In the genomic region with DNA sequence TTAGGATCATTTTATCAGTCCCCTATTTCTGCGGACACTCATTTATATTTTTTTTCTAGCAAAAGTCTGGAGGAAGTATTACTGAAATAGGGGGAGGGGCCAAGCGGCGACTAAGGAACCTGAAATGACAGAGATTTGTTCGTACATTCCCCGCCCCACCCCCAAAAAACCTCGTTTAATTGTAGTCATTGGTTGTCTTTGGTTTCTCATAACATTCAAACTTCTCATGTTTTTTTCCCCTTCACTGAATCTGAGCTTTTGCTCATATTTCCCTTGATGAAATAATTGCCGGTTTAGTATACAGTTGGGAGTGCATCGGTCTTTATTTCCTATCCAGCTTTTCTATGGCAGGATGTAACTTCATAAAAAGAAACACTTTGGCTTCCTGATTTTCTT, we compare ENCODE assay signal across 7 cellular contexts. TPM values are rescaled to one million over a fixed set of nuclear protein-coding genes. Genes with fewer than 3 reads are reported as not detected.
A peak's percentile ranks its signal among the peaks of the same experiment; 100 is the strongest.
DNase-seq lines count a peak whose midpoint lies in the region; ATAC-seq and TF ChIP-seq lines count a peak whose summit lies in the region.

No MANE protein-coding gene starts in this region.

- H2AK9ac ChIP-seq in IMR-90 (replicated peaks; ENCODE audit: low read depth, low read length, poor library complexity): no peak overlapping the region

- no peaks in the 10 kb centered on the region for H3K9me3 ChIP-seq in IMR-90 (ENCODE audit: control insufficient read depth, insufficient read depth, low read length)
- no peaks in the 10 kb centered on the region for H3K9me3 ChIP-seq in muscle layer of duodenum (ENCODE audit: control insufficient read depth in 1 of 2, low read length in 2 of 2)
- H3K9me3 ChIP-seq in suprapubic skin: no peaks in the 10 kb centered on the region

- no peak overlapping the region for H2AK5ac ChIP-seq in IMR-90 (ENCODE audit: low read depth, low read length)

- no peak overlapping the region for H2BK20ac ChIP-seq in IMR-90 (ENCODE audit: low read depth, low read length)

- peaks cover 3% of the 10 kb centered on the region; the same call in 1 of the 2 replicates for H4K20me1 ChIP-seq in IMR-90 (ENCODE audit: insufficient read depth, low read length)

- in situ Hi-C loops in IMR-90 (cut with MboI; ENCODE audit: low sequenced_read_pairs): no loop called here

- H3K36me3 ChIP-seq in IMR-90 (ENCODE audit: control insufficient read depth, insufficient read depth, low read length) (no peaks in the 10 kb centered on the region), muscle layer of duodenum (ENCODE audit: control insufficient read depth in 1 of 2, insufficient read depth in 2 of 2, low read length in 2 of 2) (no peaks in the 10 kb centered on the region), suprapubic skin (no peaks in the 10 kb centered on the region)

- no peak overlapping the region for H3K56ac ChIP-seq in IMR-90 (ENCODE audit: extremely low read depth, insufficient read depth, low read length)

- H4K5ac ChIP-seq in IMR-90 (ENCODE audit: low read depth, low read length): no peak overlapping the region

- no peak overlapping the region for H3K18ac ChIP-seq in IMR-90 (ENCODE audit: low read depth, low read length)

- TF ChIP-seq RAD21 in IMR-90 (IDR thresholded peaks at IDR 0.05; ENCODE audit: low read length): no peak

- H3K4me3 ChIP-seq in IMR-90 (ENCODE audit: insufficient read depth, low read depth, low read length) (peak overlapping the region; percentile 51), cardiac fibroblast (replicated peaks in 1 of 2; ENCODE audit: low read depth in 2 of 2, low read length in 2 of 2) (peak overlapping the region; percentile 55 to 74), muscle layer of duodenum (ENCODE audit: low read depth in 1 of 2, low read length in 2 of 2) (peak overlapping the region; percentile 64 to 88), suprapubic skin (peak overlapping the region; percentile 90)

- BruUV-seq in IMR-90 (replicated peaks; lab: Mats Ljungman, UMichigan): no TSS peak

- H3K27me3 ChIP-seq in IMR-90 (ENCODE audit: control insufficient read depth, insufficient read depth, low read length) (0 out of 2 replicates have a peak, but pooled peaks cover 2% of the 10 kb centered on the region), muscle layer of duodenum (ENCODE audit: low read depth, low read length) (no peaks in the 10 kb centered on the region), suprapubic skin (peaks cover 3% of the 10 kb centered on the region)

- TF ChIP-seq POLR2A in IMR-90 (IDR thresholded peaks at IDR 0.05; ENCODE audit: low read depth, low read length): no peak
- no peak for TF ChIP-seq POLR2A in suprapubic skin (IDR thresholded peaks at IDR 0.05)

- intact Hi-C loops in IMR-90 (cut with micrococcal nuclease): loop anchor here (5.0 kb wide), 2 partner anchors 72 to 98 kb away; no protein-coding TSS in a partner anchor

- DNase-seq in IMR-90 (peak; percentile 20), T-helper 2 cell (peak in 4 of 5 experiments; percentile 19 to 85 (median 56)), cardiac fibroblast (ENCODE audit: low read depth in 2 of 2) (peak in 1 of 2 donors; percentile 43), suprapubic skin (ENCODE audit: low spot score in 2 of 2) (no peak), ecto neural progenitor cell (ENCODE audit: low spot score) (no peak), NCI-H1092 treated with DMSO at 0.1 percent for 48 hours (lab: John Stamatoyannopoulos, UW) (no peak)

- no peak overlapping the region for H3K14ac ChIP-seq in IMR-90 (replicated peaks; ENCODE audit: low read depth, low read length)

- H2BK15ac ChIP-seq in IMR-90 (ENCODE audit: low read depth, low read length): no peak overlapping the region

- H2BK120ac ChIP-seq in IMR-90 (ENCODE audit: low read depth, low read length): no peak overlapping the region

- H3K9ac ChIP-seq in IMR-90 (ENCODE audit: low read depth, low read length): no peak overlapping the region

- POLR2A ChIA-PET in IMR-90 (lab: Charles Lee; ENCODE audit: unreplicated experiment): no interaction called here

- ATAC-seq in IMR-90 (ENCODE audit: low read depth): no peak

- H3K4ac ChIP-seq in IMR-90 (ENCODE audit: low read depth, low read length): no peak overlapping the region

- H3K4me1 ChIP-seq in IMR-90 (ENCODE audit: control insufficient read depth, insufficient read depth, low read length): peaks cover 1% of the 10 kb centered on the region; the same call in 1 of the 2 replicates
- peaks cover 0 to 6% of the 10 kb centered on the region in 2 donors for H3K4me1 ChIP-seq in muscle layer of duodenum (ENCODE audit: control insufficient read depth in 1 of 2, insufficient read depth in 2 of 2, low read length in 2 of 2)
- H3K4me1 ChIP-seq in suprapubic skin: peaks cover 34% of the 10 kb centered on the region

- peak overlapping the region; percentile 69 for H3K4me2 ChIP-seq in IMR-90 (ENCODE audit: low read depth, low read length)

- no peak overlapping the region for H3K23ac ChIP-seq in IMR-90 (ENCODE audit: low read depth, low read length)

- H3K9me1 ChIP-seq in IMR-90 (ENCODE audit: insufficient read depth, low read length): peaks cover 3% of the 10 kb centered on the region; the same call in 1 of the 2 replicates

- WGBS in IMR-90 (ENCODE audit: extremely low coverage in 2 of 2, insufficient read length in 1 of 2), 2 experiments: no CpG with 5 or more reads among the region's 8 CpGs
- 4% methylated on average over 8 of the region's 8 CpGs for WGBS in suprapubic skin

- no peak for TF ChIP-seq EP300 in suprapubic skin (IDR thresholded peaks at IDR 0.05)

- H2BK5ac ChIP-seq in IMR-90 (ENCODE audit: low read depth, low read length, poor library complexity, severe bottlenecking): no peak overlapping the region

- H2AFZ ChIP-seq in IMR-90 (replicated peaks; ENCODE audit: low read length, poor library complexity): peak overlapping the region; percentile 5

- TF ChIP-seq CTCF in IMR-90 (conservative IDR thresholded peaks at IDR 0.05; ENCODE audit: low read depth, low read length) (no peak), cardiac fibroblast (IDR thresholded peaks at IDR 0.05; ENCODE audit: low read depth, low read length) (no peak), suprapubic skin (IDR thresholded peaks at IDR 0.05) (no peak)

- CTCF ChIA-PET in IMR-90 (lab: Yijun Ruan, JAX): no interaction called here

- peaks cover 18 to 30% of the 10 kb centered on the region in 2 experiments for H3K79me1 ChIP-seq in IMR-90 (ENCODE audit: low read depth in 1 of 2, low read length in 2 of 2)

- no peak overlapping the region for H4K8ac ChIP-seq in IMR-90 (ENCODE audit: low read depth in 2 of 2, low read length in 2 of 2)

- no peak overlapping the region for H3K27ac ChIP-seq in IMR-90 (ENCODE audit: insufficient read depth, low read length)
- H3K27ac ChIP-seq in muscle layer of duodenum (ENCODE audit: low read length): no peak overlapping the region
- peak overlapping the region; percentile 13 for H3K27ac ChIP-seq in suprapubic skin

- H4K91ac ChIP-seq in IMR-90 (ENCODE audit: insufficient read depth, low read depth, low read length): no peak overlapping the region

- dilution Hi-C loops in IMR-90 (cut with HindIII; ENCODE audit: low sequenced_read_pairs, unreplicated experiment): no loop called here

TF ChIP-seq in IMR-90, 13 proteins besides CTCF, POLR2A, EP300 and RAD21:
- TF ChIP-seq RFX5 (IDR thresholded peaks at IDR 0.05; ENCODE audit: low read depth, low read length) (no peak), RCOR1 (IDR thresholded peaks at IDR 0.05; ENCODE audit: insufficient replicate concordance, low read length) (no peak), BHLHE40 (IDR thresholded peaks at IDR 0.05; ENCODE audit: low read depth, low read length) (no peak), NFE2L2 (IDR thresholded peaks at IDR 0.05; ENCODE audit: low read depth, low read length) (no peak), MAZ (IDR thresholded peaks at IDR 0.05; ENCODE audit: borderline replicate concordance, low read depth, low read length) (no peak), FOS (IDR thresholded peaks at IDR 0.05; ENCODE audit: low read depth, low read length) (no peak), MAFK (IDR thresholded peaks at IDR 0.05; ENCODE audit: low read depth, low read length) (no peak), CHD1 (IDR thresholded peaks at IDR 0.05; ENCODE audit: low read depth, low read length) (no peak), CEBPB (IDR thresholded peaks at IDR 0.05; ENCODE audit: low read depth, low read length) (no peak), MXI1 (IDR thresholded peaks at IDR 0.05; ENCODE audit: borderline replicate concordance, low read depth, low read length) (no peak), SMC3 (IDR thresholded peaks at IDR 0.05; ENCODE audit: low read depth, low read length) (no peak)
- TF ChIP-seq, protein P1, sequence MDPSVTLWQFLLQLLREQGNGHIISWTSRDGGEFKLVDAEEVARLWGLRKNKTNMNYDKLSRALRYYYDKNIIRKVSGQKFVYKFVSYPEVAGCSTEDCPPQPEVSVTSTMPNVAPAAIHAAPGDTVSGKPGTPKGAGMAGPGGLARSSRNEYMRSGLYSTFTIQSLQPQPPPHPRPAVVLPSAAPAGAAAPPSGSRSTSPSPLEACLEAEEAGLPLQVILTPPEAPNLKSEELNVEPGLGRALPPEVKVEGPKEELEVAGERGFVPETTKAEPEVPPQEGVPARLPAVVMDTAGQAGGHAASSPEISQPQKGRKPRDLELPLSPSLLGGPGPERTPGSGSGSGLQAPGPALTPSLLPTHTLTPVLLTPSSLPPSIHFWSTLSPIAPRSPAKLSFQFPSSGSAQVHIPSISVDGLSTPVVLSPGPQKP (IDR thresholded peaks at IDR 0.05; ENCODE audit: borderline replicate concordance, low read depth, low read length): no peak
- TF ChIP-seq, protein P2, sequence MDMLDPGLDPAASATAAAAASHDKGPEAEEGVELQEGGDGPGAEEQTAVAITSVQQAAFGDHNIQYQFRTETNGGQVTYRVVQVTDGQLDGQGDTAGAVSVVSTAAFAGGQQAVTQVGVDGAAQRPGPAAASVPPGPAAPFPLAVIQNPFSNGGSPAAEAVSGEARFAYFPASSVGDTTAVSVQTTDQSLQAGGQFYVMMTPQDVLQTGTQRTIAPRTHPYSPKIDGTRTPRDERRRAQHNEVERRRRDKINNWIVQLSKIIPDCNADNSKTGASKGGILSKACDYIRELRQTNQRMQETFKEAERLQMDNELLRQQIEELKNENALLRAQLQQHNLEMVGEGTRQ (IDR thresholded peaks at IDR 0.05; ENCODE audit: low read depth, low read length): no peak

RNA-seq across cellular contexts. Expression of a gene that starts 0.8 kb away (rescaled TPM):
- 36.4 and 41.1 TPM in 2 replicates for total RNA-seq in IMR-90 (2012; rRNA removed)
- polyA plus RNA-seq in IMR-90 (2012; rRNA removed): 30.8 and 35.1 TPM in 2 replicates
- polyA plus RNA-seq in IMR-90 (2012; cell fraction: cytosol; rRNA removed): 41.7 and 98.8 TPM in 2 replicates
- 36.3 and 72.0 TPM in 2 replicates for polyA plus RNA-seq in IMR-90 (2012; cell fraction: nucleus; rRNA removed; ENCODE audit: low replicate concordance)
- total RNA-seq in suprapubic skin: 10 to 100 TPM; 36.6 to 89.6 (median 67.3) TPM

Comparison
In these comparisons a context has a peak if more than half of its experiments do, and no peak if none do; other contexts are left out.
1. DNase-seq: peak in IMR-90 (single experiment) and T-helper 2 cell (4 of 5); none in suprapubic skin (0 of 2), ecto neural progenitor cell (single experiment) and NCI-H1092 treated with DMSO at 0.1 percent for 48 hours (single experiment).
2. Peak in every context shown above with its lines, with median percentiles within 50 percentile points of each other: H3K4me3 ChIP-seq.